Comparison of ENCODE assay signal across 27 cellular contexts in genomic region chr12:7265251-7265650, GRCh38. TPM values are rescaled to one million over a fixed set of nuclear protein-coding genes. Genes with fewer than 3 reads are reported as not detected.
"Had no signal": no experiment of that assay in that cellular context is flagged by ENCODE, and none has a peak within 500 bp of the region (broad histone marks: within the 10 kb centered on the region; RNA-seq: fewer than 3 reads in every experiment).

No MANE protein-coding gene starts in this region.

- DNase-seq: activated B cell treated with CpG ODN at 0.5 μM for 24 hours; activated CD4-positive, alpha-beta memory T cell treated with anti-CD3 and anti-CD28 coated beads for 36 hours; activated CD4-positive, alpha-beta T cell treated with anti-CD3 and anti-CD28 coated beads for 1 hour; activated CD4-positive, alpha-beta T cell treated with anti-CD3 and anti-CD28 coated beads, Interleukin-2, amount 10 ng/mL, durations not matched to agents 7 days and 5 days; activated CD8-positive, alpha-beta memory T cell treated with anti-CD3 and anti-CD28 coated beads for 24 hours; activated gamma-delta T cell; activated naive CD4-positive, alpha-beta T cell treated with anti-CD3 and anti-CD28 coated beads for 36 hours; activated T-cell treated with anti-CD3 and anti-CD28 coated beads for 4 hours; activated T-cell treated with anti-CD3 and anti-CD28 coated beads, Interleukin-2, amount 50 U/mL, for 48 hours; amygdala; Kasumi-1; KBM-7; MG63; MV-4-11; NCI-H1105; NCI-H1436; NCI-H187; NCI-H2081; NCI-H510A treated with DMSO at 0.1 percent for 48 hours; PC-3; SHP77 treated with DMSO at 0.1 percent for 48 hours; T-helper 17 cell; T-helper 9 cell had no signal

- H3K36me3 ChIP-seq: cardiac muscle cell, MG63 had no signal

- H3K27me3 ChIP-seq: cardiac muscle cell, MG63 had no signal

- H3K27ac ChIP-seq: cardiac muscle cell had no signal

- FAIRE-seq: astrocyte, RCC 7860 had no signal

- H3K4me3 ChIP-seq: cardiac muscle cell, MG63 had no signal

- ATAC-seq: activated T-helper 17 cell treated with anti-CD3 and anti-CD28 coated beads, Interleukin-2, amount 50 U/mL, for 72 hours; PC-3; T-helper 17 cell had no signal

- H3K9me3 ChIP-seq: MG63 had no signal

RNA-seq across cellular contexts. Expression of gene ACSM4, which starts 38.6 kb away (rescaled TPM):
- total RNA-seq: activated B cell treated with CpG ODN at 0.5 μM for 24 hours; activated CD4-positive, alpha-beta memory T cell treated with anti-CD3 and anti-CD28 coated beads for 36 hours; activated CD4-positive, alpha-beta T cell treated with anti-CD3 and anti-CD28 coated beads, Interleukin-2, amount 10 ng/mL, durations not matched to agents 7 days and 5 days; activated naive CD4-positive, alpha-beta T cell treated with anti-CD3 and anti-CD28 coated beads for 36 hours; activated T-helper 17 cell treated with anti-CD3 and anti-CD28 coated beads, Interleukin-2, amount 50 U/mL, for 72 hours; astrocyte; cardiac muscle cell; PC-3; T-helper 17 cell had no signal
- polyA plus RNA-seq: cardiac muscle cell had no signal
